ENCODE assay signal across 1 cellular context in genomic region chr17:45783593-45784292, GRCh38.
A peak's percentile ranks its signal among the peaks of the same experiment; 100 is the strongest.
TF ChIP-seq lines count a peak whose summit lies in the region.

No MANE protein-coding gene starts in this region.

TF ChIP-seq in HEK293, 187 proteins besides CTCF, POLR2A, EP300 and RAD21 (continued from another document):
- TF ChIP-seq TSHZ1 (tag by site-specific recombination; IDR thresholded peaks at IDR 0.05; ENCODE audit: borderline replicate concordance) (no peak), ZNF223 (tag by site-specific recombination; IDR thresholded peaks at IDR 0.05) (no peak), ZNF311 (tag by site-specific recombination; IDR thresholded peaks at IDR 0.05; ENCODE audit: borderline replicate concordance) (no peak), ZFP69B (tag by site-specific recombination; IDR thresholded peaks at IDR 0.05) (no peak), ZNF660 (tag by site-specific recombination; IDR thresholded peaks at IDR 0.05) (0 out of 2 replicates have a peak, but pooled peaks have one; percentile 0), ZNF514 (tag by site-specific recombination; IDR thresholded peaks at IDR 0.05) (no peak), SALL2 (tag by site-specific recombination; IDR thresholded peaks at IDR 0.05; ENCODE audit: borderline replicate concordance) (no peak), YY1 (tag by site-specific recombination; IDR thresholded peaks at IDR 0.05) (no peak), EGR2 (tag by site-specific recombination; IDR thresholded peaks at IDR 0.05; ENCODE audit: low read depth) (peak; percentile 26; the same call in 1 of the 2 replicates), ZNF544 (tag by site-specific recombination; IDR thresholded peaks at IDR 0.05) (no peak), SP2 (tag by site-specific recombination; IDR thresholded peaks at IDR 0.05) (peak; percentile 71), SP7 (tag by site-specific recombination; IDR thresholded peaks at IDR 0.05) (0 out of 2 replicates have a peak, but pooled peaks have one; percentile 48), ZSCAN30 (tag by site-specific recombination; IDR thresholded peaks at IDR 0.05) (0 out of 2 replicates have a peak, but pooled peaks have one; percentile 1), ZXDB (tag by site-specific recombination; IDR thresholded peaks at IDR 0.05) (no peak), HOXD13 (CRISPR knock-in tag; IDR thresholded peaks at IDR 0.05; ENCODE audit: borderline replicate concordance) (no peak)
- TF ChIP-seq, protein P1, sequence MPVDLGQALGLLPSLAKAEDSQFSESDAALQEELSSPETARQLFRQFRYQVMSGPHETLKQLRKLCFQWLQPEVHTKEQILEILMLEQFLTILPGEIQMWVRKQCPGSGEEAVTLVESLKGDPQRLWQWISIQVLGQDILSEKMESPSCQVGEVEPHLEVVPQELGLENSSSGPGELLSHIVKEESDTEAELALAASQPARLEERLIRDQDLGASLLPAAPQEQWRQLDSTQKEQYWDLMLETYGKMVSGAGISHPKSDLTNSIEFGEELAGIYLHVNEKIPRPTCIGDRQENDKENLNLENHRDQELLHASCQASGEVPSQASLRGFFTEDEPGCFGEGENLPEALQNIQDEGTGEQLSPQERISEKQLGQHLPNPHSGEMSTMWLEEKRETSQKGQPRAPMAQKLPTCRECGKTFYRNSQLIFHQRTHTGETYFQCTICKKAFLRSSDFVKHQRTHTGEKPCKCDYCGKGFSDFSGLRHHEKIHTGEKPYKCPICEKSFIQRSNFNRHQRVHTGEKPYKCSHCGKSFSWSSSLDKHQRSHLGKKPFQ (tag by site-specific recombination; IDR thresholded peaks at IDR 0.05) = no peak
- TF ChIP-seq, protein P2, sequence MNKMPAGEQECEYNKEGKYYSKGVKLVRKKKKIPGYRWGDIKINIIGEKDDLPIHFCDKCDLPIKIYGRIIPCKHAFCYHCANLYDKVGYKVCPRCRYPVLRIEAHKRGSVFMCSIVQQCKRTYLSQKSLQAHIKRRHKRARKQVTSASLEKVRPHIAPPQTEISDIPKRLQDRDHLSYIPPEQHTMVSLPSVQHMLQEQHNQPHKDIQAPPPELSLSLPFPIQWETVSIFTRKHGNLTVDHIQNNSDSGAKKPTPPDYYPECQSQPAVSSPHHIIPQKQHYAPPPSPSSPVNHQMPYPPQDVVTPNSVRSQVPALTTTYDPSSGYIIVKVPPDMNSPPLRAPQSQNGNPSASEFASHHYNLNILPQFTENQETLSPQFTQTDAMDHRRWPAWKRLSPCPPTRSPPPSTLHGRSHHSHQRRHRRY (tag by site-specific recombination; IDR thresholded peaks at IDR 0.05) = no peak
TF ChIP-seq in HEK293: peak in this region for 32.
